Comparison of ENCODE assay signal across 8 cellular contexts in genomic region chr1:151593651-151594625, GRCh38. TPM values are rescaled to one million over a fixed set of nuclear protein-coding genes. Genes with fewer than 3 reads are reported as not detected.
DNase-seq lines count a peak whose midpoint lies in the region; ATAC-seq and TF ChIP-seq lines count a peak whose summit lies in the region.

No MANE protein-coding gene starts in this region.

- peaks cover 5 to 10% (median 6%) of the 10 kb centered on the region in 4 donors for H3K4me1 Mint-ChIP-seq in CD4-positive, CD25-positive, alpha-beta regulatory T cell

- peaks cover 5% of the 10 kb centered on the region for H3K36me3 Mint-ChIP-seq in CD4-positive, CD25-positive, alpha-beta regulatory T cell

- TF ChIP-seq CTCF in lower leg skin (IDR thresholded peaks at IDR 0.05), result peak in 1 of 3 donors; percentile 68

- TF ChIP-seq POLR2A in lower leg skin (IDR thresholded peaks at IDR 0.05), result no peak

- 25 to 27% methylated on average over 23 of the region's 23 CpGs for WGBS in lower leg skin, 2 donors

- no peaks in the 10 kb centered on the region for H3K27me3 ChIP-seq in CD4-positive, CD25-positive, alpha-beta regulatory T cell (ENCODE audit: control insufficient read depth, insufficient read depth, low read length)

- CTCF ChIA-PET in HEK293T (lab: Yijun Ruan, JAX), result interaction anchor here (0.6 to 2.0 kb wide), 27 partner anchors 8 to 870 kb away, joined by 3 to 16 read pairs (median 4); partner anchors contain the start of genes CDC42SE1, SNX27 and TUFT1

- no peak overlapping the region for H3K27ac ChIP-seq in CD4-positive, CD25-positive, alpha-beta regulatory T cell (ENCODE audit: insufficient read depth, low read length, poor library complexity, severe bottlenecking)

- H3K4me3 Mint-ChIP-seq in CD4-positive, CD25-positive, alpha-beta regulatory T cell, result peak overlapping the region in 3 of 4 donors; percentile 4 to 75 (median 44)

- H3K4me1 ChIP-seq in CD4-positive, CD25-positive, alpha-beta regulatory T cell (ENCODE audit: control insufficient read depth, insufficient read depth, low read length, poor library complexity, severe bottlenecking), result no peaks in the 10 kb centered on the region

- peak overlapping the region; percentile 63 for H3K4me3 ChIP-seq in CD4-positive, CD25-positive, alpha-beta regulatory T cell (ENCODE audit: low read depth, low read length)
- no peak overlapping the region for H3K4me3 ChIP-seq in lower leg skin (ENCODE audit: low read depth, poor library complexity, severe bottlenecking)

- peaks cover 17% of the 10 kb centered on the region for H3K27me3 Mint-ChIP-seq in CD4-positive, CD25-positive, alpha-beta regulatory T cell

- H3K36me3 ChIP-seq in CD4-positive, CD25-positive, alpha-beta regulatory T cell (ENCODE audit: control insufficient read depth, insufficient read depth, low read length), result no peaks in the 10 kb centered on the region

- peak; percentile 75 to 91 (median 85) for DNase-seq in CD4-positive, CD25-positive, alpha-beta regulatory T cell
- peak; percentile 83 for DNase-seq in HEK293T (ENCODE audit: extremely low spot score)
- DNase-seq in NCI-H345 (lab: John Stamatoyannopoulos, UW), result peak; percentile 95
- peak; percentile 65 to 79 for DNase-seq in activated CD4-positive, alpha-beta T cell treated with anti-CD3 and anti-CD28 coated beads, Interleukin-2, amount 50 U/mL, for 24 hours (ENCODE audit: low read depth in 1 of 2, low spot score in 1 of 2)
- peak; percentile 75 for DNase-seq in dermis blood vessel endothelial cell
- peak; percentile 66 to 94 for DNase-seq in lower leg skin (ENCODE audit: low spot score in 2 of 2)
- peak; percentile 46 for DNase-seq in stimulated activated CD8-positive, alpha-beta memory T cell treated with anti-CD3 and anti-CD28 coated beads, Interleukin-12 subunit alpha, Interleukin-12 subunit beta, amount 100 ng/mL, for 24 hours (ENCODE audit: extremely low read depth)

- POLR2A ChIA-PET in HEK293T (lab: Yijun Ruan, JAX), result interaction anchor here (0.6 to 1.2 kb wide), 5 partner anchors 9 to 192 kb away, joined by 3 to 5 read pairs (median 3); partner anchors contain the start of gene TUFT1

- peaks cover 0 to 9% (median 2%) of the 10 kb centered on the region in 7 donors for H3K9me3 Mint-ChIP-seq in CD4-positive, CD25-positive, alpha-beta regulatory T cell

- ATAC-seq in CD4-positive, CD25-positive, alpha-beta regulatory T cell (ENCODE audit: low read depth in 2 of 2), result peak; percentile 98 to 99
- ATAC-seq in HG03025 (IDR thresholded peaks at IDR 0.05; ENCODE audit: low FRiP score, unreplicated experiment), result no peak

- peak overlapping the region; percentile 6 to 65 (median 51) for H3K27ac Mint-ChIP-seq in CD4-positive, CD25-positive, alpha-beta regulatory T cell

- intact Hi-C loops in lower leg skin (cut with DNase I; ENCODE audit: low total_unique reads), result loop anchor here (10.0 kb wide), 1 partner anchor 141 kb away; no protein-coding TSS in a partner anchor

- peaks cover 6 to 7% of the 10 kb centered on the region in 2 experiments for H3K9me3 ChIP-seq in CD4-positive, CD25-positive, alpha-beta regulatory T cell (ENCODE audit: control insufficient read depth in 2 of 2, low read length in 2 of 2)

TF ChIP-seq in HEK293T, 16 proteins besides CTCF, POLR2A, EP300 and RAD21:
- TF ChIP-seq FOXM1 (IDR thresholded peaks at IDR 0.05; ENCODE audit: borderline replicate concordance) (no peak), ARNT (IDR thresholded peaks at IDR 0.05) (no peak), CTBP1 (IDR thresholded peaks at IDR 0.05; ENCODE audit: borderline replicate concordance) (no peak), SUZ12 (IDR thresholded peaks at IDR 0.05) (no peak), SP1 (IDR thresholded peaks at IDR 0.05) (no peak), ZNF384 (IDR thresholded peaks at IDR 0.05) (peak; percentile 72), ELF4 (IDR thresholded peaks at IDR 0.05) (no peak), NFRKB (IDR thresholded peaks at IDR 0.05) (no peak), LEF1 (IDR thresholded peaks at IDR 0.05; ENCODE audit: borderline replicate concordance) (no peak), HDGF (IDR thresholded peaks at IDR 0.05; ENCODE audit: borderline replicate concordance) (no peak), FOXA1 (IDR thresholded peaks at IDR 0.05) (no peak), BHLHE40 (IDR thresholded peaks at IDR 0.05; ENCODE audit: borderline replicate concordance) (no peak), L3MBTL2 (conservative IDR thresholded peaks at IDR 0.05) (peak; percentile 43), PKNOX1 (IDR thresholded peaks at IDR 0.05) (no peak), TARDBP (IDR thresholded peaks at IDR 0.05) (no peak), FOXK2 (IDR thresholded peaks at IDR 0.05) (no peak)

RNA-seq across cellular contexts. Expression of gene SNX27, which starts 17.9 kb away (rescaled TPM):
- 25.3 TPM for total RNA-seq in CD4-positive, CD25-positive, alpha-beta regulatory T cell
- 10 to 100 TPM; 10.4 to 12.7 (median 11.5) TPM for polyA plus RNA-seq in CD4-positive, CD25-positive, alpha-beta regulatory T cell
- total RNA-seq in dermis blood vessel endothelial cell (15.8 and 24.3 TPM in 2 replicates), lower leg skin (10 to 100 TPM; 21.9 to 34.3 (median 26.5) TPM)

RNA-seq across cellular contexts. Expression of gene TUFT1, which starts 53.8 kb away (rescaled TPM):
- total RNA-seq in CD4-positive, CD25-positive, alpha-beta regulatory T cell, result 13.6 TPM
- 10 to 100 TPM; 10.2 to 13.6 (median 12.1) TPM for polyA plus RNA-seq in CD4-positive, CD25-positive, alpha-beta regulatory T cell
- total RNA-seq in dermis blood vessel endothelial cell (6.0 and 8.2 TPM in 2 replicates), lower leg skin (100 to 1,000 TPM; 140 to 186 (median 161) TPM)
